In the genomic region with DNA sequence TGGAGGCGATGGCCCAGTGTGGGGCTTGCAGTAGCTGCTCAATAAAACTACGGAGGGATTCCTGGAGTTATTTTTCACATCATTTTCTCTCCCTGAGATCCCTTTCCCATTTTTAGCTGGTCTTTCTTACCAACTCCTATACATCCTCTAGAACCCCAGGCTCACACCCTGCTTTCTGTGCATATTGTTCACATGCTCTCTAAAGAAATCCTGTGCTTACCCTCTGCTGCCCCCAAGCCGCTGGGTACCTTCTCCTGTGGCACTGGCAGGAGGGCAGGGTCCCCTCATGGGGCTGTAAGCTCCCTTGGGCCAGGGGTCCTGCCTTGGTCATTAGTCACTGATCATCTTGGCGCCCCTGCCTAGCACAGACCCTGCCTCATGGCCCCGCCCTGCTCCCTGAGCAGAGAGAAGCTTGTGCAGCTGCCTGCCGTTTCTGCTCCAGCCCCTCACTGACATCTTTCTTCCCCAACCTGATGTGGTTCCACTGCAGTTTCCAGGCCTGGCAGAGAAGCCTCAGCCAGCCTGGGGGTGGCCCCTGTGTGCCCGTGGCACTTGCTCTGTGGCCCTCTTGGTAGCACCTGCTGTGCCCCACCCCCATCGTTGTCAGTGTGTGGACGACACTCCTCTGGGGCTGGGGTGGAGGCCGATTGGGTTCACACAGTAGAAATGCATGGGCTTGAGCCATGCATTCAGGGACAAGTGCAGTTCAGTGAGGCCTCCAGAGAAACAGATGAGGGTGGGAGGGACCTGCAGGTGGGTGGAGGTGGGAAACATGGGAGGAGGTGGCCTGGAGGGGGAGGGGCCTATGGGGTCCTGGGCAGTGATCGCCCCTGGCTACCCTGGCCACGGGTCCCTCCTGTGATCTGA, we compare ENCODE assay signal across 16 cellular contexts.
"Had no signal": no experiment of that assay in that cellular context is flagged by ENCODE, and none has a peak within 500 bp of the region (broad histone marks: within the 10 kb centered on the region; RNA-seq: fewer than 3 reads in every experiment).

No MANE protein-coding gene starts in this region.

- H3K36me3 Mint-ChIP-seq: activated naive CD8-positive, alpha-beta T cell had no signal

- H3K4me1 ChIP-seq: gastrocnemius medialis, parathyroid adenoma had no signal

- H3K27ac Mint-ChIP-seq: activated CD4-positive, alpha-beta T cell treated with anti-CD3 and anti-CD28 coated beads for 36 hours; activated naive CD8-positive, alpha-beta T cell; WTC11 had no signal

- H3K4me3 Mint-ChIP-seq: activated CD4-positive, alpha-beta T cell treated with anti-CD3 and anti-CD28 coated beads for 36 hours; activated naive CD8-positive, alpha-beta T cell; activated T-helper 1 cell treated with anti-CD3 and anti-CD28 coated beads, Interleukin-12 subunit alpha, Interleukin-12 subunit beta, Interleukin-2, Interleukin-4 antibody, amounts not matched to agents 30 ng/mL and 10 ng/mL and 1 ng/mL, durations not matched to agents 14 hours and 24 hours and 36 hours; WTC11 had no signal

- H3K4me3 ChIP-seq: gastrocnemius medialis, heart left ventricle, mucosa of descending colon had no signal

- H3K27ac ChIP-seq: gastrocnemius medialis, heart left ventricle, neutrophil, parathyroid adenoma had no signal

- H3K9me3 ChIP-seq: gastrocnemius medialis, mucosa of descending colon, neutrophil had no signal

- H3K36me3 ChIP-seq: gastrocnemius medialis, heart left ventricle, neutrophil had no signal

- DNase-seq: activated CD4-positive, alpha-beta T cell treated with anti-CD3 and anti-CD28 coated beads for 36 hours; activated T-cell treated with anti-CD3 and anti-CD28 coated beads for 4 hours; effector CD4-positive, alpha-beta T cell; gastrocnemius medialis; mesenchymal stem cell; naive B cell; trophoblast cell had no signal

- ATAC-seq: gastrocnemius medialis, heart left ventricle, WTC11 had no signal

- H3K9me3 Mint-ChIP-seq: activated T-helper 1 cell treated with anti-CD3 and anti-CD28 coated beads, Interleukin-12 subunit alpha, Interleukin-12 subunit beta, Interleukin-2, Interleukin-4 antibody, amounts not matched to agents 30 ng/mL and 10 ng/mL and 1 ng/mL, durations not matched to agents 14 hours and 24 hours and 36 hours; stimulated activated naive CD8-positive, alpha-beta T cell treated with anti-CD3 and anti-CD28 coated beads, Interleukin-15, amount 100 ng/mL, for 72 hours; T-helper 2 cell treated with Interferon-gamma antibody and Interleukin-4, amounts not matched to agents 5 μg/mL and 100 μg/mL, for 36 hours had no signal
